ENCODE assay signal across 8 cellular contexts in the genomic region with DNA sequence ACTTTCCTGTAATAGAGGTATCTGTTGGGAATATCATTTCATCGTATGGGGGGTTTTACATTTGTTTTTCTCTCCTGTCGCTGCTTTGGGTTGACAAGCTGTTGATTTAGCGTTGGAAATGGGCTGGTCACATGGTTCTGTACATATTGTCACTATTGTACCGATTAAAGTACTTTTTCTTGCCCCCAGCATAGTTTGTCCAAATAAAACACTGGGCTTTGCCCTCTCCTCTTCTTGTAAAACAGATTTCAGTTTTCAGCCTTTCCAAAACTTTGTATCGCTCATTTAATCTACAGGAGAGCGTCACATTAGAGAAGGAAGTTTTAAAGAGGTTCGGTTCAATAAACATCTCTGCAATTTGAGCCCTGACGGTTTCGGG. TPM values are rescaled to one million over a fixed set of nuclear protein-coding genes. Genes with fewer than 3 reads are reported as not detected.
A peak's percentile ranks its signal among the peaks of the same experiment; 100 is the strongest.
DNase-seq lines count a peak whose midpoint lies in the region; ATAC-seq and TF ChIP-seq lines count a peak whose summit lies in the region.

No MANE protein-coding gene starts in this region.

- peaks cover 30 to 48% (median 40%) of the 10 kb centered on the region in 4 donors for H3K4me1 Mint-ChIP-seq in CD4-positive, CD25-positive, alpha-beta regulatory T cell
- H3K4me1 Mint-ChIP-seq in neural progenitor cell = peaks cover 44% of the 10 kb centered on the region

- H3K4me2 ChIP-seq in neural progenitor cell = peak overlapping the region; percentile 90

- peak overlapping the region; percentile 65 for H3K27ac ChIP-seq in CD4-positive, CD25-positive, alpha-beta regulatory T cell (ENCODE audit: insufficient read depth, low read length, poor library complexity, severe bottlenecking)
- H3K27ac ChIP-seq in ectodermal cell (ENCODE audit: insufficient read depth, low read depth, low read length, poor library complexity, severe bottlenecking) (no peak overlapping the region), neural progenitor cell (no peak overlapping the region)

- H2AFZ ChIP-seq in neural progenitor cell (replicated peaks) = no peak overlapping the region

- TF ChIP-seq CTCF in neural progenitor cell (IDR thresholded peaks at IDR 0.05) = no peak

- peak overlapping the region; percentile 80 to 96 (median 90) for H3K4me3 Mint-ChIP-seq in CD4-positive, CD25-positive, alpha-beta regulatory T cell
- H3K4me3 Mint-ChIP-seq in neural progenitor cell = peak overlapping the region; percentile 98

- H3K9me3 ChIP-seq in CD4-positive, CD25-positive, alpha-beta regulatory T cell (ENCODE audit: control insufficient read depth in 2 of 2, low read length in 2 of 2) = no peaks in the 10 kb centered on the region
- no peaks in the 10 kb centered on the region for H3K9me3 ChIP-seq in MG63
- H3K9me3 ChIP-seq in ectodermal cell (ENCODE audit: control insufficient read depth, low read length) = no peaks in the 10 kb centered on the region
- no peaks in the 10 kb centered on the region for H3K9me3 ChIP-seq in neural progenitor cell (ENCODE audit: low read depth)

- peak overlapping the region; percentile 90 for H3K4me3 ChIP-seq in CD4-positive, CD25-positive, alpha-beta regulatory T cell (ENCODE audit: low read depth, low read length)
- H3K4me3 ChIP-seq in MG63 (peak overlapping the region; percentile 55), ectodermal cell (ENCODE audit: insufficient read depth, low read depth, low read length) (peak overlapping the region; percentile 54), neural progenitor cell (peak overlapping the region; percentile 44)

- 1 to 2% methylated on average over 9 of the region's 9 CpGs for WGBS in ectodermal cell, 2 experiments

- peaks cover 44% of the 10 kb centered on the region for H3K27me3 Mint-ChIP-seq in CD4-positive, CD25-positive, alpha-beta regulatory T cell
- H3K27me3 Mint-ChIP-seq in neural progenitor cell (ENCODE audit: insufficient read depth, low read depth) = peaks cover 24% of the 10 kb centered on the region

- H3K36me3 Mint-ChIP-seq in CD4-positive, CD25-positive, alpha-beta regulatory T cell = peaks cover 15% of the 10 kb centered on the region
- peaks cover 19% of the 10 kb centered on the region for H3K36me3 Mint-ChIP-seq in neural progenitor cell

- H3K27ac Mint-ChIP-seq in CD4-positive, CD25-positive, alpha-beta regulatory T cell = peak overlapping the region; percentile 42 to 94 (median 80)
- H3K27ac Mint-ChIP-seq in neural progenitor cell = no peak overlapping the region

- ATAC-seq in CD4-positive, CD25-positive, alpha-beta regulatory T cell (ENCODE audit: low read depth in 2 of 2) = no peak
- no peak for ATAC-seq in GM19395 (IDR thresholded peaks at IDR 0.05; ENCODE audit: unreplicated experiment)

- DNase-seq in CD4-positive, CD25-positive, alpha-beta regulatory T cell = no peak
- no peak for DNase-seq in MG63
- no peak for DNase-seq in neural progenitor cell (ENCODE audit: low spot score)
- no peak for DNase-seq in NCI-H2081 treated with DMSO at 0.1 percent for 48 hours (lab: John Stamatoyannopoulos, UW)
- no peak for DNase-seq in SK-N-DZ (ENCODE audit: low spot score)
- no peak for DNase-seq in effector CD8-positive, alpha-beta T cell (lab: John Stamatoyannopoulos, UW)

- peaks cover 37% of the 10 kb centered on the region for H3K4me1 ChIP-seq in CD4-positive, CD25-positive, alpha-beta regulatory T cell (ENCODE audit: control insufficient read depth, insufficient read depth, low read length, poor library complexity, severe bottlenecking)
- H3K4me1 ChIP-seq in ectodermal cell (ENCODE audit: control insufficient read depth, insufficient read depth, low read length) (peaks cover 28% of the 10 kb centered on the region), neural progenitor cell (peaks cover 17% of the 10 kb centered on the region)

- peaks cover 32% of the 10 kb centered on the region for H3K79me2 ChIP-seq in neural progenitor cell (ENCODE audit: low read depth)

- H3K9me3 Mint-ChIP-seq in CD4-positive, CD25-positive, alpha-beta regulatory T cell = peaks cover 0 to 4% (median 0%) of the 10 kb centered on the region in 7 donors
- peaks cover 6% of the 10 kb centered on the region for H3K9me3 Mint-ChIP-seq in neural progenitor cell

- H3K9ac ChIP-seq in neural progenitor cell = no peak overlapping the region

- H4K20me1 ChIP-seq in neural progenitor cell (ENCODE audit: low read depth) = peaks cover 55% of the 10 kb centered on the region

- peaks cover 12% of the 10 kb centered on the region for H3K36me3 ChIP-seq in CD4-positive, CD25-positive, alpha-beta regulatory T cell (ENCODE audit: control insufficient read depth, insufficient read depth, low read length)
- H3K36me3 ChIP-seq in MG63 (peaks cover 27% of the 10 kb centered on the region), ectodermal cell (ENCODE audit: control insufficient read depth, insufficient read depth, low read length) (peaks cover 7% of the 10 kb centered on the region), neural progenitor cell (no peaks in the 10 kb centered on the region)

- peaks cover 15% of the 10 kb centered on the region for H3K27me3 ChIP-seq in CD4-positive, CD25-positive, alpha-beta regulatory T cell (ENCODE audit: control insufficient read depth, insufficient read depth, low read length)
- peaks cover 23% of the 10 kb centered on the region for H3K27me3 ChIP-seq in MG63
- H3K27me3 ChIP-seq in ectodermal cell (ENCODE audit: control insufficient read depth, insufficient read depth, low read length, poor library complexity, severe bottlenecking) = peaks cover 59% of the 10 kb centered on the region
- peaks cover 80% of the 10 kb centered on the region for H3K27me3 ChIP-seq in neural progenitor cell

- peaks cover 43% of the 10 kb centered on the region for H3F3A ChIP-seq in neural progenitor cell (ENCODE audit: low read depth)

RNA-seq across cellular contexts. Expression of gene BMI1, which starts 4.0 kb away (rescaled TPM):
- 35.3 TPM for total RNA-seq in CD4-positive, CD25-positive, alpha-beta regulatory T cell
- 10 to 100 TPM; 27.0 to 35.3 (median 31.0) TPM for polyA plus RNA-seq in CD4-positive, CD25-positive, alpha-beta regulatory T cell
- total RNA-seq in MG63 (2014; rRNA removed; shearing (Covaris generic); ENCODE audit: low replicate concordance) = 31.4 and 51.2 TPM in 2 replicates
- 35.4 TPM for polyA plus RNA-seq in ectodermal cell (2013, experiment 1 of 4)
- polyA plus RNA-seq in ectodermal cell (2013, experiment 2 of 4) = 35.2 TPM
- polyA plus RNA-seq in ectodermal cell (2013, experiment 3 of 4) = 34.1 TPM
- polyA plus RNA-seq in ectodermal cell (2013, experiment 4 of 4) = 40.3 TPM
- 39.9 and 59.1 TPM in 2 replicates for total RNA-seq in neural progenitor cell (ENCODE audit: low replicate concordance)
- 70.7 and 80.8 TPM in 2 replicates for polyA plus RNA-seq in SK-N-DZ (2014; cell fraction: cytosol; rRNA removed)
- polyA plus RNA-seq in SK-N-DZ (2014; cell fraction: nucleus; rRNA removed) = 185 and 210 TPM in 2 replicates

RNA-seq across cellular contexts. Expression of gene COMMD3, which starts 8.7 kb away (rescaled TPM):
- total RNA-seq in CD4-positive, CD25-positive, alpha-beta regulatory T cell = 30.6 TPM
- 10 to 100 TPM; 85.3 to 99.8 (median 93.6) TPM for polyA plus RNA-seq in CD4-positive, CD25-positive, alpha-beta regulatory T cell
- 43.5 and 75.4 TPM in 2 replicates for total RNA-seq in MG63 (2014; rRNA removed; shearing (Covaris generic); ENCODE audit: low replicate concordance)
- 20.5 TPM for polyA plus RNA-seq in ectodermal cell (2013, experiment 1 of 4)
- polyA plus RNA-seq in ectodermal cell (2013, experiment 2 of 4) = 22.0 TPM
- 19.9 TPM for polyA plus RNA-seq in ectodermal cell (2013, experiment 3 of 4)
- polyA plus RNA-seq in ectodermal cell (2013, experiment 4 of 4) = 23.6 TPM
- total RNA-seq in neural progenitor cell (ENCODE audit: low replicate concordance) = 13.6 and 16.3 TPM in 2 replicates
- polyA plus RNA-seq in SK-N-DZ (2014; cell fraction: cytosol; rRNA removed) = 178 and 194 TPM in 2 replicates
- polyA plus RNA-seq in SK-N-DZ (2014; cell fraction: nucleus; rRNA removed) = 156 and 210 TPM in 2 replicates

RNA-seq across cellular contexts. Expression of gene SPAG6, which starts 20.4 kb away (rescaled TPM):
- not detected for total RNA-seq in CD4-positive, CD25-positive, alpha-beta regulatory T cell
- polyA plus RNA-seq in CD4-positive, CD25-positive, alpha-beta regulatory T cell = under 1 TPM in 2 of 4 donors, not detected in 2; 0.15 to 0.18 TPM
- not detected in 2 replicates for total RNA-seq in MG63 (2014; rRNA removed; shearing (Covaris generic); ENCODE audit: low replicate concordance)
- 2.5 TPM for polyA plus RNA-seq in ectodermal cell (2013, experiment 1 of 4)
- 3.5 TPM for polyA plus RNA-seq in ectodermal cell (2013, experiment 2 of 4)
- 2.4 TPM for polyA plus RNA-seq in ectodermal cell (2013, experiment 3 of 4)
- polyA plus RNA-seq in ectodermal cell (2013, experiment 4 of 4) = 3.4 TPM
- 0.71 and 2.3 TPM in 2 replicates for total RNA-seq in neural progenitor cell (ENCODE audit: low replicate concordance)
- polyA plus RNA-seq in SK-N-DZ (2014; cell fraction: cytosol; rRNA removed) = 0.56 and 0.81 TPM in 2 replicates
- polyA plus RNA-seq in SK-N-DZ (2014; cell fraction: nucleus; rRNA removed) = 0.79 and 1.1 TPM in 2 replicates
